In the genomic region with DNA sequence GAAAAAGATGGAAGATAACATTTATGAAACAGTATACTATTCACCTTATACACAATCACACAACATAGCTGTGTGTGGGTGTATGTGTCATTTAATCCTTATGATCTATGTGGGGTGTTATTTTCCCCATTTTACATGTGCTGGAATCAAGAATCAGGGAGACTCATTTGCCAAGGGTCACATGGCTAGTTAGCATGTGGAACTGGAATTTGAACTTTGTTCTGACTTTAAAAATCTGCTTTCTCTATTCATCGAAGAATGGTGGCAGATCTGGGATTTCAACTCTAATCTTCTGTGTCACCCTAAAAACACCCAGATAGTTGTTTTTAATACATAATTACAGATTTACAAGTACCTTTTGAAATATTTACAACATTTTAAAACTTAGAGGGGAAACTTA, we compare ENCODE assay signal across 9 cellular contexts.
"Had no signal": no experiment of that assay in that cellular context is flagged by ENCODE, and none has a peak within 500 bp of the region (broad histone marks: within the 10 kb centered on the region; RNA-seq: fewer than 3 reads in every experiment).

No MANE protein-coding gene starts in this region.

- H3K9ac ChIP-seq: GM23248, KMS-11 had no signal

- H3K4me3 ChIP-seq: GM23248, HAP-1 had no signal

- ATAC-seq: HCT116 had no signal

- DNase-seq: GM23248, GOT3, H7, HFFc6, KBM-7 had no signal

- FAIRE-seq: HTR-8/SVneo had no signal

- H3K9me3 ChIP-seq: HAP-1 had no signal

- H3K27ac ChIP-seq: GM23248, KMS-11 had no signal

- H3K36me3 ChIP-seq: HAP-1 had no signal
